In genomic region chrX:30597258-30598012, GRCh38 we compare ENCODE assay signal across 8 cellular contexts. TPM values are rescaled to one million over a fixed set of nuclear protein-coding genes. Genes with fewer than 3 reads are reported as not detected.
DNase-seq lines count a peak whose midpoint lies in the region; ATAC-seq and TF ChIP-seq lines count a peak whose summit lies in the region.

No MANE protein-coding gene starts in this region.

- TF ChIP-seq CTCF in lower lobe of right lung (IDR thresholded peaks at IDR 0.05) = no peak
- TF ChIP-seq CTCF in left ventricle myocardium inferior (IDR thresholded peaks at IDR 0.05; ENCODE audit: borderline replicate concordance) = no peak

- DNase-seq in lower lobe of right lung = no peak
- no peak for DNase-seq in left ventricle myocardium inferior
- DNase-seq in GDM1 (lab: John Stamatoyannopoulos, UW) = no peak
- DNase-seq in activated T-cell treated with anti-CD3 and anti-CD28 coated beads, Interleukin-2, amount 50 U/mL, for 1 hour = no peak
- DNase-seq in H7 = no peak

- intact Hi-C loops in lower lobe of right lung (cut with DNase I) = no loop called here
- intact Hi-C loops in left ventricle myocardium inferior (cut with micrococcal nuclease) = no loop called here

- H3K4me3 ChIP-seq in lower lobe of right lung = no peak overlapping the region
- H3K4me3 ChIP-seq in left ventricle myocardium inferior = no peak overlapping the region
- no peak overlapping the region for H3K4me3 ChIP-seq in H7 (ENCODE audit: insufficient read depth, low read depth, low read length)

- no peaks in the 10 kb centered on the region for H3K27me3 ChIP-seq in lower lobe of right lung (ENCODE audit: low read depth)
- no peaks in the 10 kb centered on the region for H3K27me3 ChIP-seq in left ventricle myocardium inferior (ENCODE audit: low read depth)
- no peaks in the 10 kb centered on the region for H3K27me3 ChIP-seq in H7 (ENCODE audit: control insufficient read depth, insufficient read depth, low read length)

- H3K4me1 ChIP-seq in lower lobe of right lung = no peaks in the 10 kb centered on the region
- no peaks in the 10 kb centered on the region for H3K4me1 ChIP-seq in left ventricle myocardium inferior

- H3K9me3 ChIP-seq in lower lobe of right lung (no peaks in the 10 kb centered on the region), left ventricle myocardium inferior (replicated peaks) (no peaks in the 10 kb centered on the region)

- ATAC-seq in GM18861 (IDR thresholded peaks at IDR 0.05; ENCODE audit: unreplicated experiment) = peak; percentile 78
- ATAC-seq in GM21825 (IDR thresholded peaks at IDR 0.05; ENCODE audit: unreplicated experiment) = peak; percentile 82
- peak; percentile 78 for ATAC-seq in HG03575 (IDR thresholded peaks at IDR 0.05; ENCODE audit: extremely low read depth, insufficient number of reproducible peaks, low FRiP score, unreplicated experiment)
- ATAC-seq in lower lobe of right lung = peak; percentile 45 to 78

- H3K27ac ChIP-seq in lower lobe of right lung (peak overlapping the region; percentile 33), left ventricle myocardium inferior (replicated peaks) (no peak overlapping the region)

- H3K36me3 ChIP-seq in lower lobe of right lung (no peaks in the 10 kb centered on the region), left ventricle myocardium inferior (no peaks in the 10 kb centered on the region), H7 (replicated peaks; ENCODE audit: control insufficient read depth, insufficient read depth, low read length) (no peaks in the 10 kb centered on the region)

RNA-seq across cellular contexts. Expression of gene TASL, which starts 19.9 kb away (rescaled TPM):
- total RNA-seq in lower lobe of right lung (8.0 TPM), left ventricle myocardium inferior (0.30 TPM)
- not detected in 2 replicates for total RNA-seq in H7 (2014; rRNA removed; shearing (Covaris generic))

RNA-seq across cellular contexts. Expression of gene GK, which starts 55.8 kb away (rescaled TPM):
- total RNA-seq in lower lobe of right lung (46.3 TPM), left ventricle myocardium inferior (12.3 TPM)
- total RNA-seq in H7 (2014; rRNA removed; shearing (Covaris generic)) = 6.8 and 9.1 TPM in 2 replicates
